ENCODE assay signal across 25 cellular contexts in the genomic region with DNA sequence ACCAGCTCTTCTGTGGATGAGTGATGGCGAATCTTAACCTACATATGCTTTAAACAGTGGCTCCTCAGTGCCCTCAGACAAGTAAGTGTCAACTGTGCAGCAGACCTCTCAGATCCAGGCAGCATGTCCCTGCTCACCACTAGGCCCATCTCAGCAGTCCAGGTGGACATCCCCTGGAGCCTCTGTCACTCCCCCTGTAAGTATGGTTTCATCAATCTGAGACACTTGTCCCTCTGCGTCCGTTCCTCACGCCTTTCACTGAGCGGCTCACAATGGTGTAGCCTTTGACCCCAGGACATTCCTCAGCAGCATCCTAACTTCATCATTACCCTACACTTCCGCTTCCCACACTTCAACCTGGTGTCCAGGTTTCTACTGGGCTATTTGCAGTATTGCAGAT.
DNase-seq lines count a peak whose midpoint lies in the region; ATAC-seq and TF ChIP-seq lines count a peak whose summit lies in the region.
"Had no signal": no experiment of that assay in that cellular context is flagged by ENCODE, and none has a peak within 500 bp of the region (broad histone marks: within the 10 kb centered on the region; RNA-seq: fewer than 3 reads in every experiment).

No MANE protein-coding gene starts in this region.

- H3K4me1 Mint-ChIP-seq in activated naive CD8-positive, alpha-beta T cell (ENCODE audit: low read depth), result peaks cover 22% of the 10 kb centered on the region
- H3K4me1 Mint-ChIP-seq in activated naive CD8-positive, alpha-beta T cell treated with anti-CD3 and anti-CD28 coated beads, Interleukin-2, amount 50 U/mL, for 24 hours, result peaks cover 7% of the 10 kb centered on the region
- peaks cover 17% of the 10 kb centered on the region for H3K4me1 Mint-ChIP-seq in activated B cell treated with CpG ODN at 0.5 μM for 24 hours
- no peaks in the 10 kb centered on the region for H3K4me1 Mint-ChIP-seq in progenitor cell of endocrine pancreas (ENCODE audit: low read depth)

- ATAC-seq in activated naive CD8-positive, alpha-beta T cell treated with anti-CD3 and anti-CD28 coated beads, Interleukin-2, amount 50 U/mL, for 24 hours, result no peak
- ATAC-seq in activated B cell treated with CpG ODN at 0.5 μM for 24 hours (ENCODE audit: low read depth), result no peak
- no peak for ATAC-seq in GM21360 (IDR thresholded peaks at IDR 0.05; ENCODE audit: unreplicated experiment)
- ATAC-seq: GM12878, PC-3, Right ventricle myocardium inferior had no signal

- DNase-seq in activated naive CD8-positive, alpha-beta T cell treated with anti-CD3 and anti-CD28 coated beads, Interleukin-2, amount 50 U/mL, for 24 hours, result no peak
- DNase-seq in activated B cell treated with CpG ODN at 0.5 μM for 24 hours (no peak), mesenteric fat pad (ENCODE audit: low spot score) (peak; percentile 69), progenitor cell of endocrine pancreas (ENCODE audit: low spot score, unreplicated experiment) (no peak), DMS 273 (lab: John Stamatoyannopoulos, UW; ENCODE audit: unreplicated experiment) (no peak), KBM-7 (no peak)
- DNase-seq: 8988T; ACHN; CD4-positive, CD25-positive, alpha-beta regulatory T cell; COR-L47; KG1; MG63; NCI-H1105 treated with DMSO at 0.1 percent for 48 hours; NCI-H1694; NCI-H2029 treated with DMSO at 0.1 percent for 48 hours; NCI-H446 treated with DMSO at 0.1 percent for 48 hours; NCI-H526; NCI-H82; NK-92 treated with Interleukin-12 subunit alpha and Interleukin-12 subunit beta, amount 100 ng/mL, for 24 hours; PC-3; SJCRH30 had no signal

- POLR2A ChIA-PET in activated B cell treated with CpG ODN at 0.5 μM for 24 hours (lab: Charles Lee), result interaction anchor here (0.6 kb wide), 1 partner anchor 408 kb away, joined by 3 read pairs; no protein-coding TSS in a partner anchor

- CTCF ChIA-PET in activated B cell treated with CpG ODN at 0.5 μM for 24 hours (lab: Charles Lee), result no interaction called here

- H3K4me3 Mint-ChIP-seq in activated naive CD8-positive, alpha-beta T cell, result peak overlapping the region; percentile 57
- H3K4me3 Mint-ChIP-seq in activated naive CD8-positive, alpha-beta T cell treated with anti-CD3 and anti-CD28 coated beads, Interleukin-2, amount 50 U/mL, for 24 hours, result no peak overlapping the region
- H3K4me3 Mint-ChIP-seq in activated B cell treated with CpG ODN at 0.5 μM for 24 hours (no peak overlapping the region), progenitor cell of endocrine pancreas (ENCODE audit: low read depth) (no peak overlapping the region)

- TF ChIP-seq CTCF in activated B cell treated with CpG ODN at 0.5 μM for 24 hours (IDR thresholded peaks at IDR 0.05) (no peak), progenitor cell of endocrine pancreas (IDR thresholded peaks at IDR 0.05; ENCODE audit: unreplicated experiment) (no peak)

- in situ Hi-C loops in KBM-7 (cut with MboI; ENCODE audit: low pct_unique_long_range_greater_than_20kb, low sequenced_read_pairs), result no loop called here

- peaks cover 7% of the 10 kb centered on the region for H3K36me3 Mint-ChIP-seq in activated naive CD8-positive, alpha-beta T cell
- H3K36me3 Mint-ChIP-seq in activated naive CD8-positive, alpha-beta T cell treated with anti-CD3 and anti-CD28 coated beads, Interleukin-2, amount 50 U/mL, for 24 hours (ENCODE audit: low read depth), result peaks cover 3% of the 10 kb centered on the region
- H3K36me3 Mint-ChIP-seq in activated B cell treated with CpG ODN at 0.5 μM for 24 hours (ENCODE audit: low read depth), result peaks cover 2% of the 10 kb centered on the region
- peaks cover 9% of the 10 kb centered on the region for H3K36me3 Mint-ChIP-seq in progenitor cell of endocrine pancreas (ENCODE audit: insufficient read depth)
- H3K36me3 Mint-ChIP-seq: CD4-positive, CD25-positive, alpha-beta regulatory T cell had no signal

- intact Hi-C loops in activated B cell treated with CpG ODN at 0.5 μM for 24 hours (cut with micrococcal nuclease), result loop anchor here (2.0 kb wide), 2 partner anchors 69 to 71 kb away; a partner anchor contains a TSS

- no peaks in the 10 kb centered on the region for H3K9me3 Mint-ChIP-seq in activated naive CD8-positive, alpha-beta T cell (ENCODE audit: low read depth)
- H3K9me3 Mint-ChIP-seq in activated naive CD8-positive, alpha-beta T cell treated with anti-CD3 and anti-CD28 coated beads, Interleukin-2, amount 50 U/mL, for 24 hours, result peaks cover 5% of the 10 kb centered on the region
- H3K9me3 Mint-ChIP-seq in activated B cell treated with CpG ODN at 0.5 μM for 24 hours, result peaks cover 5% of the 10 kb centered on the region
- H3K9me3 Mint-ChIP-seq in progenitor cell of endocrine pancreas (ENCODE audit: low read depth), result no peaks in the 10 kb centered on the region

- peak overlapping the region; percentile 61 for H3K27ac Mint-ChIP-seq in activated naive CD8-positive, alpha-beta T cell
- no peak overlapping the region for H3K27ac Mint-ChIP-seq in activated naive CD8-positive, alpha-beta T cell treated with anti-CD3 and anti-CD28 coated beads, Interleukin-2, amount 50 U/mL, for 24 hours
- peak overlapping the region; percentile 6 for H3K27ac Mint-ChIP-seq in activated B cell treated with CpG ODN at 0.5 μM for 24 hours
- H3K27ac Mint-ChIP-seq in progenitor cell of endocrine pancreas, result peak overlapping the region; percentile 19

- no peaks in the 10 kb centered on the region for H3K27me3 Mint-ChIP-seq in activated naive CD8-positive, alpha-beta T cell
- peaks cover 2% of the 10 kb centered on the region for H3K27me3 Mint-ChIP-seq in activated naive CD8-positive, alpha-beta T cell treated with anti-CD3 and anti-CD28 coated beads, Interleukin-2, amount 50 U/mL, for 24 hours
- H3K27me3 Mint-ChIP-seq in activated B cell treated with CpG ODN at 0.5 μM for 24 hours, result no peaks in the 10 kb centered on the region
- H3K27me3 Mint-ChIP-seq in progenitor cell of endocrine pancreas, result no peaks in the 10 kb centered on the region
